15 cellular contexts compared by ENCODE assay signal in genomic region chr3:122893754-122894668, GRCh38.
DNase-seq lines count a peak whose midpoint lies in the region; ATAC-seq, FAIRE-seq and TF ChIP-seq lines count a peak whose summit lies in the region.
"Had no signal": no experiment of that assay in that cellular context is flagged by ENCODE, and none has a peak within 500 bp of the region (broad histone marks: within the 10 kb centered on the region; RNA-seq: fewer than 3 reads in every experiment).

No MANE protein-coding gene starts in this region.

- H3K4me1 ChIP-seq in ES-I3 (ENCODE audit: insufficient read depth, low read length), result peaks cover 34% of the 10 kb centered on the region
- peaks cover 46% of the 10 kb centered on the region for H3K4me1 ChIP-seq in HepG2 (ENCODE audit: insufficient read depth, low read length)

- no peak overlapping the region for H2AFZ ChIP-seq in HepG2 (ENCODE audit: low read length)

- intact Hi-C loops in HepG2 (cut with micrococcal nuclease; ENCODE audit: unreplicated experiment), result no loop called here

- no peak for FAIRE-seq in HepG2 (lab: Jason Lieb, UNC)
- FAIRE-seq: islet of Langerhans had no signal

- no peak for TF ChIP-seq CTCF in HepG2 (CRISPR knock-in tag; IDR thresholded peaks at IDR 0.05)

- TF ChIP-seq EP300 in HepG2 (IDR thresholded peaks at IDR 0.05; ENCODE audit: low read depth in 2 of 2, low read length in 2 of 2), result peak in 1 of 2 experiments; percentile 89; a peak in 2 of 4 replicates
- peak; percentile 63 for TF ChIP-seq EP300 in HepG2 (CRISPR knock-in tag; IDR thresholded peaks at IDR 0.05; ENCODE audit: borderline replicate concordance)

- POLR2A ChIA-PET in HepG2 (lab: Yijun Ruan, JAX), result no interaction called here

- H3K4me3 ChIP-seq in HepG2 (replicated peaks in 1 of 3; ENCODE audit: insufficient read depth in 1 of 3, low read depth in 2 of 3, low read length in 3 of 3), result peak overlapping the region; percentile 28 to 51 (median 45); a peak in 5 of 6 replicates
- H3K4me3 ChIP-seq: skin epidermis, thoracic aorta had no signal

- H3K27me3 ChIP-seq in HepG2 (ENCODE audit: control insufficient read depth in 1 of 2, insufficient read depth in 2 of 2, low read length in 2 of 2), result peaks cover 0 to 3% of the 10 kb centered on the region in 2 experiments; a peak in 1 of 5 replicates

- BruUV-seq in HepG2 (replicated peaks; lab: Mats Ljungman, UMichigan), result no TSS peak

- peak overlapping the region; percentile 45 for H3K27ac ChIP-seq in HepG2 (ENCODE audit: extremely low read length, insufficient read depth, low read length)
- H3K27ac ChIP-seq: skin epidermis, thoracic aorta had no signal

- CTCF ChIA-PET in HepG2 (lab: Yijun Ruan, JAX; ENCODE audit: low intra/inter-chr PET ratio, low total read pairs), result no interaction called here

- H3K79me2 ChIP-seq in HepG2 (ENCODE audit: insufficient read depth, low read length), result no peaks in the 10 kb centered on the region

- H4K20me1 ChIP-seq in HepG2 (ENCODE audit: insufficient read depth, low read length), result no peaks in the 10 kb centered on the region

- 17% methylated on average over 17 of the region's 17 CpGs for WGBS in HepG2 (ENCODE audit: low lambda C conversion rate)

- H3K36me3 ChIP-seq in ES-I3 (ENCODE audit: insufficient read depth, low read length), result no peaks in the 10 kb centered on the region
- no peaks in the 10 kb centered on the region for H3K36me3 ChIP-seq in HepG2 (replicated peaks in 1 of 2; ENCODE audit: control insufficient read depth in 1 of 2, insufficient read depth in 2 of 2, low read length in 2 of 2)
- H3K36me3 ChIP-seq: thoracic aorta had no signal

- in situ Hi-C loops in HepG2 (cut with HindIII; ENCODE audit: extremely low pct_ligation_motif_present, low pct_unique_long_range_greater_than_20kb), result no loop called here

- no peak for TF ChIP-seq RAD21 in HepG2 (CRISPR knock-in tag; IDR thresholded peaks at IDR 0.05)

- TF ChIP-seq POLR2A in HepG2 (IDR thresholded peaks at IDR 0.05; ENCODE audit: insufficient read depth in 1 of 2, low read depth in 2 of 2, low read length in 2 of 2), result no peak

- H3K9ac ChIP-seq in ES-I3 (ENCODE audit: low read depth, low read length), result peak overlapping the region; percentile 31; the same call in 1 of the 2 replicates
- peak overlapping the region; percentile 42 for H3K9ac ChIP-seq in HepG2 (ENCODE audit: insufficient read depth, low read depth, low read length)

- DNase-seq in NCI-H526 (lab: John Stamatoyannopoulos, UW), result peak; percentile 39 to 60
- DNase-seq in dedifferentiated amniotic fluid mesenchymal stem cell (ENCODE audit: extremely low spot score), result peak; percentile 59
- DNase-seq in HepG2 (ENCODE audit: low spot score), result peak; percentile 13
- DNase-seq in NAMALWA (ENCODE audit: low spot score), result no peak
- no peak for DNase-seq in NCI-H2227 (lab: John Stamatoyannopoulos, UW; ENCODE audit: unreplicated experiment)
- DNase-seq: activated naive CD4-positive, alpha-beta T cell treated with anti-CD3 and anti-CD28 coated beads, Interleukin-2, amount 50 U/mL, for 16 hours; naive thymus-derived CD8-positive, alpha-beta T cell; NCI-H187; T-helper 2 cell had no signal

- H3K4me2 ChIP-seq in HepG2 (ENCODE audit: low read depth, low read length), result peak overlapping the region; percentile 82

- ATAC-seq in HepG2, result peak; percentile 86
- ATAC-seq in HG02588 (IDR thresholded peaks at IDR 0.05; ENCODE audit: unreplicated experiment), result no peak
- ATAC-seq in HG03280 (IDR thresholded peaks at IDR 0.05; ENCODE audit: unreplicated experiment), result no peak
- ATAC-seq: naive thymus-derived CD8-positive, alpha-beta T cell had no signal

- H3K9me3 ChIP-seq in ES-I3 (ENCODE audit: control insufficient read depth, insufficient read depth, low read length) (no peaks in the 10 kb centered on the region), HepG2 (ENCODE audit: low read length) (no peaks in the 10 kb centered on the region)
- H3K9me3 ChIP-seq: thoracic aorta had no signal

TF ChIP-seq in HepG2, 621 proteins besides CTCF, POLR2A, EP300 and RAD21 (continues in another document):
- peak; percentile 55; the same call in 1 of the 2 replicates for TF ChIP-seq YEATS2 (CRISPR knock-in tag; IDR thresholded peaks at IDR 0.05; ENCODE audit: borderline replicate concordance)
- TF ChIP-seq ZNF138 (CRISPR knock-in tag; IDR thresholded peaks at IDR 0.05; ENCODE audit: low read depth), result no peak
- TF ChIP-seq, protein P1, sequence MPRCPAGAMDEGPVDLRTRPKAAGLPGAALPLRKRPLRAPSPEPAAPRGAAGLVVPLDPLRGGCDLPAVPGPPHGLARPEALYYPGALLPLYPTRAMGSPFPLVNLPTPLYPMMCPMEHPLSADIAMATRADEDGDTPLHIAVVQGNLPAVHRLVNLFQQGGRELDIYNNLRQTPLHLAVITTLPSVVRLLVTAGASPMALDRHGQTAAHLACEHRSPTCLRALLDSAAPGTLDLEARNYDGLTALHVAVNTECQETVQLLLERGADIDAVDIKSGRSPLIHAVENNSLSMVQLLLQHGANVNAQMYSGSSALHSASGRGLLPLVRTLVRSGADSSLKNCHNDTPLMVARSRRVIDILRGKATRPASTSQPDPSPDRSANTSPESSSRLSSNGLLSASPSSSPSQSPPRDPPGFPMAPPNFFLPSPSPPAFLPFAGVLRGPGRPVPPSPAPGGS (CRISPR knock-in tag; IDR thresholded peaks at IDR 0.05), result no peak
- TF ChIP-seq ETV6 (CRISPR knock-in tag; conservative IDR thresholded peaks at IDR 0.05), result no peak
- no peak for TF ChIP-seq SAFB2 (CRISPR knock-in tag; IDR thresholded peaks at IDR 0.05; ENCODE audit: borderline replicate concordance, low read depth)
- 0 out of 2 replicates have a peak, but pooled peaks have one; percentile 51 for TF ChIP-seq RFXAP (CRISPR knock-in tag; IDR thresholded peaks at IDR 0.05; ENCODE audit: borderline replicate concordance)
- no peak for TF ChIP-seq ZNF510 (CRISPR knock-in tag; IDR thresholded peaks at IDR 0.05; ENCODE audit: low read depth)
- peak; percentile 52 for TF ChIP-seq TEAD3 (CRISPR knock-in tag; optimal IDR thresholded peaks at IDR 0.05; ENCODE audit: borderline replicate concordance)
- TF ChIP-seq CCDC6 (CRISPR knock-in tag; IDR thresholded peaks at IDR 0.05), result no peak
- no peak for TF ChIP-seq IRX3 (CRISPR knock-in tag; IDR thresholded peaks at IDR 0.05; ENCODE audit: borderline replicate concordance, low read depth)
- no peak for TF ChIP-seq PHF20 (CRISPR knock-in tag; IDR thresholded peaks at IDR 0.05)
- no peak for TF ChIP-seq FOSL1 (CRISPR knock-in tag; IDR thresholded peaks at IDR 0.05; ENCODE audit: borderline replicate concordance)
- TF ChIP-seq, protein P2, sequence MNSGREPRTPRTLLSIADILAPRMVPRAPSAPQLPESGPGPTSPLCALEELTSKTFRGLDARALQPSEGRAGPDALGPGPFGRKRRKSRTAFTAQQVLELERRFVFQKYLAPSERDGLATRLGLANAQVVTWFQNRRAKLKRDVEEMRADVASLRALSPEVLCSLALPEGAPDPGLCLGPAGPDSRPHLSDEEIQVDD (CRISPR knock-in tag; IDR thresholded peaks at IDR 0.05; ENCODE audit: borderline replicate concordance), result no peak
- no peak; the same call in 1 of the 2 replicates for TF ChIP-seq REL (CRISPR knock-in tag; conservative IDR thresholded peaks at IDR 0.05)
- no peak for TF ChIP-seq GTF2F1 (IDR thresholded peaks at IDR 0.05; ENCODE audit: low read length)
- TF ChIP-seq, protein P3, sequence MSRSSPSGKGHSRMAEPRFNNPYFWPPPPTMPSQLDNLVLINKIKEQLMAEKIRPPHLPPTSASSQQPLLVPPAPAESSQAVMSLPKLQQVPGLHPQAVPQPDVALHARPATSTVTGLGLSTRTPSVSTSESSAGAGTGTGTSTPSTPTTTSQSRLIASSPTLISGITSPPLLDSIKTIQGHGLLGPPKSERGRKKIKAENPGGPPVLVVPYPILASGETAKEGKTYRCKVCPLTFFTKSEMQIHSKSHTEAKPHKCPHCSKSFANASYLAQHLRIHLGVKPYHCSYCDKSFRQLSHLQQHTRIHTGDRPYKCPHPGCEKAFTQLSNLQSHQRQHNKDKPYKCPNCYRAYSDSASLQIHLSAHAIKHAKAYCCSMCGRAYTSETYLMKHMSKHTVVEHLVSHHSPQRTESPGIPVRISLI (CRISPR knock-in tag; IDR thresholded peaks at IDR 0.05; ENCODE audit: borderline replicate concordance), result no peak
- TF ChIP-seq ZNF101 (CRISPR knock-in tag; IDR thresholded peaks at IDR 0.05; ENCODE audit: borderline replicate concordance, low read depth), result no peak
- no peak for TF ChIP-seq ZNF326 (CRISPR knock-in tag; IDR thresholded peaks at IDR 0.05; ENCODE audit: borderline replicate concordance)
- no peak for TF ChIP-seq PBX3 (CRISPR knock-in tag; IDR thresholded peaks at IDR 0.05; ENCODE audit: borderline replicate concordance)
- TF ChIP-seq SIX4 (CRISPR knock-in tag; IDR thresholded peaks at IDR 0.05), result no peak

Comparison
In these comparisons a context has a peak if more than half of its experiments do, and no peak if none do; other contexts are left out.
1. DNase-seq: peak in NCI-H526 (2 of 2), dedifferentiated amniotic fluid mesenchymal stem cell (single experiment) and HepG2 (single experiment); none in NAMALWA (single experiment) and NCI-H2227 (single experiment).